In the genomic region with DNA sequence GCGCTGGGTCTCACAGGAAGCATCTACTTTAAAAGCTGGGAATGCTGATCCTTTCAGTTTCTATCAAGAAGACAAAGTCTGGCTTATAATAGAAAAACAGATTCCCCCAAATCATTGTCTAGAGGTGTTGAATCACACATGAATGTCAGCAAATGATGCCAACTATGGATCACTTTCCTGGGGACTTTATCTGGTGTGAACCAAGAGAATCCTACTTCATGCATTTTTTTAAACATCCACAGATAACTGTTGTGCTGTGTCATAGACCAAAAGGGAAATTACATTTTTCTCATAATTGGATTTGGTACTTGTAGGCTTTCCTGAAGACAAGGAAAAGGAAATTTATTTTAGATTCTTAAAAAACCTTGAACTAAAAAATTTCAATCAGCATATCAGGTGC, we compare ENCODE assay signal across 14 cellular contexts.
A peak's percentile ranks its signal among the peaks of the same experiment; 100 is the strongest.
DNase-seq lines count a peak whose midpoint lies in the region; ATAC-seq and TF ChIP-seq lines count a peak whose summit lies in the region.
"Had no signal": no experiment of that assay in that cellular context is flagged by ENCODE, and none has a peak within 500 bp of the region (broad histone marks: within the 10 kb centered on the region; RNA-seq: fewer than 3 reads in every experiment).

No MANE protein-coding gene starts in this region.

- WGBS in spleen, 5 donors, result 57 to 78% (median 68%) methylated on average over 1 of the region's 1 CpG

- H3K27ac ChIP-seq in ascending aorta (peak overlapping the region; percentile 80 to 83), left lung (peak overlapping the region; percentile 66), spleen (peak overlapping the region in 7 of 8 donors; percentile 35 to 81 (median 67))

- peak; percentile 24 for DNase-seq in AG20443 (ENCODE audit: low spot score)
- DNase-seq in ascending aorta (ENCODE audit: low spot score in 2 of 2), result no peak
- no peak for DNase-seq in left lung
- no peak for DNase-seq in spleen
- DNase-seq in NCI-H2029 (lab: John Stamatoyannopoulos, UW), result no peak
- DNase-seq in anterior cingulate cortex (lab: John Stamatoyannopoulos, UW), result no peak
- DNase-seq: activated gamma-delta T cell; Caco-2; NCI-H2081 treated with DMSO at 0.1 percent for 48 hours; nephron progenitor cell; stimulated activated CD4-positive, alpha-beta T cell treated with anti-CD3 and anti-CD28 coated beads, Interleukin-4, amount 100 ng/mL, for 24 hours had no signal

- H3K36me3 ChIP-seq in ascending aorta, result no peaks in the 10 kb centered on the region
- no peaks in the 10 kb centered on the region for H3K36me3 ChIP-seq in left lung
- H3K36me3 ChIP-seq in spleen, result no peaks in the 10 kb centered on the region

- no peak for TF ChIP-seq POLR2A in spleen (IDR thresholded peaks at IDR 0.05)

- intact Hi-C loops in ascending aorta (cut with DNase I), result loop anchor here (5.0 kb wide), 1 partner anchor 264 kb away; a partner anchor contains a TSS
- intact Hi-C loops in left lung (cut with DNase I), result no loop called here
- intact Hi-C loops in spleen (cut with DNase I; ENCODE audit: low total_unique reads), result no loop called here

- TF ChIP-seq CTCF in ascending aorta (IDR thresholded peaks at IDR 0.05), result no peak
- no peak for TF ChIP-seq CTCF in left lung (IDR thresholded peaks at IDR 0.05)
- no peak for TF ChIP-seq CTCF in spleen (IDR thresholded peaks at IDR 0.05 in 8 of 11, conservative IDR thresholded peaks at IDR 0.05 in 3 of 11)

- peak overlapping the region; percentile 14 to 57 for H3K4me3 ChIP-seq in ascending aorta
- H3K4me3 ChIP-seq in left lung, result no peak overlapping the region
- H3K4me3 ChIP-seq in spleen, result peak overlapping the region in 1 of 8 donors; percentile 7

- no peaks in the 10 kb centered on the region for H3K27me3 ChIP-seq in ascending aorta
- no peaks in the 10 kb centered on the region for H3K27me3 ChIP-seq in left lung
- no peaks in the 10 kb centered on the region for H3K27me3 ChIP-seq in spleen (replicated peaks in 1 of 7)

- H3K4me1 ChIP-seq in ascending aorta (peaks cover 9 to 11% of the 10 kb centered on the region in 2 donors), left lung (peaks cover 14 to 25% of the 10 kb centered on the region in 2 donors), spleen (peaks cover 0 to 56% (median 3%) of the 10 kb centered on the region in 6 donors)

- H3K9me3 ChIP-seq in ascending aorta (no peaks in the 10 kb centered on the region), left lung (no peaks in the 10 kb centered on the region), spleen (no peaks in the 10 kb centered on the region)
- H3K9me3 ChIP-seq: Caco-2 had no signal

- ATAC-seq in left lung (no peak), GM21381 (IDR thresholded peaks at IDR 0.05; ENCODE audit: unreplicated experiment) (no peak), GM21390 (IDR thresholded peaks at IDR 0.05; ENCODE audit: unreplicated experiment) (no peak)
- ATAC-seq: Panc1 had no signal

Comparison
In these comparisons a context has a peak if more than half of its experiments do, and no peak if none do; other contexts are left out.
1. H3K4me3 ChIP-seq: peak in ascending aorta (2 of 2); none in left lung (0 of 2).
2. Peak in every context shown above with its lines, with median percentiles within 50 percentile points of each other: H3K27ac ChIP-seq.